In genomic region chr11:44248109-44248508, GRCh38 we compare ENCODE assay signal across 18 cellular contexts.
"Had no signal": no experiment of that assay in that cellular context is flagged by ENCODE, and none has a peak within 500 bp of the region (broad histone marks: within the 10 kb centered on the region; RNA-seq: fewer than 3 reads in every experiment).

No MANE protein-coding gene starts in this region.

- H3K4me1 Mint-ChIP-seq: activated naive CD8-positive, alpha-beta T cell treated with anti-CD3 and anti-CD28 coated beads for 36 hours; naive B cell; stimulated activated naive B cell treated with anti-CD40 and anti-IgM and Interleukin-4, amounts not matched to agents 10 μg/mL and 1 μg/mL and 100 μg/mL, for 72 hours had no signal

- H3K9me3 ChIP-seq: thyroid gland had no signal

- H3K4me1 ChIP-seq: spleen had no signal

- H3K27me3 Mint-ChIP-seq: activated naive CD8-positive, alpha-beta T cell treated with anti-CD3 and anti-CD28 coated beads for 36 hours; naive B cell; stimulated activated naive B cell treated with anti-CD40 and anti-IgM and Interleukin-4, amounts not matched to agents 10 μg/mL and 1 μg/mL and 100 μg/mL, for 72 hours had no signal

- H3K27ac ChIP-seq: brain microvascular endothelial cell, spleen, thyroid gland, VCaP had no signal

- H3K4me3 Mint-ChIP-seq: activated naive CD8-positive, alpha-beta T cell treated with anti-CD3 and anti-CD28 coated beads for 36 hours; activated T-helper 1 cell treated with anti-CD3 and anti-CD28 coated beads, Interleukin-12 subunit alpha, Interleukin-12 subunit beta, Interleukin-2, Interleukin-4 antibody, amounts not matched to agents 30 ng/mL and 10 ng/mL and 1 ng/mL, durations not matched to agents 14 hours and 24 hours and 36 hours; immature natural killer cell; naive B cell; neural crest cell; stimulated activated naive B cell treated with anti-CD40 and anti-IgM and Interleukin-4, amounts not matched to agents 10 μg/mL and 1 μg/mL and 100 μg/mL, for 72 hours had no signal

- H3K27me3 ChIP-seq: brain microvascular endothelial cell, spleen, thyroid gland had no signal

- H3K4me3 ChIP-seq: mucosa of descending colon, spleen, thyroid gland had no signal

- H3K36me3 ChIP-seq: brain microvascular endothelial cell, thyroid gland had no signal

- ATAC-seq: mucosa of descending colon; stimulated activated naive B cell treated with anti-CD40 and anti-IgM and Interleukin-4, amounts not matched to agents 10 μg/mL and 1 μg/mL and 100 μg/mL, for 72 hours had no signal

- DNase-seq: activated CD4-positive, alpha-beta T cell treated with anti-CD3 and anti-CD28 coated beads for 1 hour; activated naive CD8-positive, alpha-beta T cell treated with anti-CD3 and anti-CD28 coated beads for 36 hours; amniotic stem cell; brain microvascular endothelial cell; cortex of kidney; erythroblast; immature natural killer cell; kidney glomerular epithelial cell; mesenchymal stem cell; mucosa of descending colon; naive B cell; spleen; stimulated activated CD4-positive, alpha-beta T cell treated with anti-CD3 and anti-CD28 coated beads, Interleukin-4, amount 100 ng/mL, for 4 hours; stimulated activated naive B cell treated with anti-CD40 and anti-IgM and Interleukin-4, amounts not matched to agents 10 μg/mL and 1 μg/mL and 100 μg/mL, for 72 hours; thyroid gland had no signal

- H3K27ac Mint-ChIP-seq: activated naive CD8-positive, alpha-beta T cell treated with anti-CD3 and anti-CD28 coated beads for 36 hours; activated T-helper 1 cell treated with anti-CD3 and anti-CD28 coated beads, Interleukin-12 subunit alpha, Interleukin-12 subunit beta, Interleukin-2, Interleukin-4 antibody, amounts not matched to agents 30 ng/mL and 10 ng/mL and 1 ng/mL, durations not matched to agents 14 hours and 24 hours and 36 hours; immature natural killer cell; stimulated activated naive B cell treated with anti-CD40 and anti-IgM and Interleukin-4, amounts not matched to agents 10 μg/mL and 1 μg/mL and 100 μg/mL, for 72 hours had no signal
